In genomic region chr10:93465806-93466675, GRCh38 we compare ENCODE assay signal across 8 cellular contexts. TPM values are rescaled to one million over a fixed set of nuclear protein-coding genes. Genes with fewer than 3 reads are reported as not detected.
DNase-seq lines count a peak whose midpoint lies in the region; ATAC-seq, FAIRE-seq and TF ChIP-seq lines count a peak whose summit lies in the region.

No MANE protein-coding gene starts in this region.

- no peak for ATAC-seq in HG03469 (IDR thresholded peaks at IDR 0.05; ENCODE audit: unreplicated experiment)

- no peak for TF ChIP-seq POLR2A in erythroblast (IDR thresholded peaks at IDR 0.05; ENCODE audit: low read length)

- DNase-seq in HK-2 (ENCODE audit: unreplicated experiment) (peak; percentile 98), SW 1271 (lab: John Stamatoyannopoulos, UW) (peak; percentile 89 to 95), glomerular endothelial cell (ENCODE audit: extremely low read depth, low read depth, low spot score) (peak; percentile 80), renal cortical epithelial cell (ENCODE audit: low read depth) (peak; percentile 97), erythroblast (lab: John Stamatoyannopoulos, UW) (no peak), GM19239 (ENCODE audit: insufficient read length, low spot score) (no peak)
- no peak for DNase-seq in activated CD4-positive, alpha-beta T cell treated with anti-CD3 and anti-CD28 coated beads, Interleukin-2, amount 50 U/mL, for 1 hour

- FAIRE-seq in GM19239 (lab: Jason Lieb, UNC) = no peak

RNA-seq across cellular contexts. Expression of gene MYOF, which starts 16.1 kb away (rescaled TPM):
- 260 and 369 TPM in 2 replicates for total RNA-seq in glomerular endothelial cell
- total RNA-seq in renal cortical epithelial cell = 268 and 607 TPM in 2 replicates

RNA-seq across cellular contexts. Expression of gene CEP55, which starts 30.4 kb away (rescaled TPM):
- total RNA-seq in glomerular endothelial cell (6.5 and 18.4 TPM in 2 replicates), renal cortical epithelial cell (1.8 and 36.8 TPM in 2 replicates)

Comparison
In these comparisons a context has a peak if more than half of its experiments do, and no peak if none do; other contexts are left out.
1. DNase-seq: peak in HK-2 (single experiment), SW 1271 (2 of 2), glomerular endothelial cell (single experiment) and renal cortical epithelial cell (single experiment); none in erythroblast (0 of 2), activated CD4-positive, alpha-beta T cell treated with anti-CD3 and anti-CD28 coated beads, Interleukin-2, amount 50 U/mL, for 1 hour (single experiment) and GM19239 (single experiment).